ENCODE assay signal across 15 cellular contexts in the genomic region with DNA sequence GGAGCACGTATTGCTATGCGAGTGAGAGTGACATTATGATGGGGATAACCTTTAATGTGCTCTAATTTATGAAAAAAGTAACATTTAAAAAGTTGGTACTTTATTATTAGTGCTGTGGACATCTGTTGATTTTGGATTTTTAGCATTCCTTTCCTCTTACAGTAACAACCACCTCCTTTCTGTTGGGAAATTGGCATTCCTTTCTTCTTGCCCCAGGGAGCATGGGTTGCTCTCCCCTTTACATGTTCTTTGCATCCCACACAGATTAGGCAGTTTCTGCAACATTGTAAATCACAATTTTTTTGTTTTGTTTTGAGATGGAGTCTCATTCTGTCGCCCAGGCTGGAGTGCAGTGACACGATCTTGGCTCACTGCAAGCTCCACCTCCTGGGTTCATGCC.
DNase-seq lines count a peak whose midpoint lies in the region; ATAC-seq, FAIRE-seq and TF ChIP-seq lines count a peak whose summit lies in the region.
"Had no signal": no experiment of that assay in that cellular context is flagged by ENCODE, and none has a peak within 500 bp of the region (broad histone marks: within the 10 kb centered on the region; RNA-seq: fewer than 3 reads in every experiment).

No MANE protein-coding gene starts in this region.

- H3K9me3 ChIP-seq in RWPE2 (ENCODE audit: severe bottlenecking): no peaks in the 10 kb centered on the region

- H3K27ac ChIP-seq in GM23338 (ENCODE audit: low read depth) (no peak overlapping the region), RWPE2 (ENCODE audit: poor library complexity, severe bottlenecking) (peak overlapping the region; percentile 46)

- H4K20me1 ChIP-seq in GM23338 (replicated peaks; ENCODE audit: insufficient read depth): no peaks in the 10 kb centered on the region

- H3K79me2 ChIP-seq in GM23338 (replicated peaks; ENCODE audit: insufficient read depth): no peaks in the 10 kb centered on the region

- H3K4me1 ChIP-seq in GM23338 (ENCODE audit: insufficient read depth): no peaks in the 10 kb centered on the region
- H3K4me1 ChIP-seq in RWPE2 (ENCODE audit: insufficient read depth, poor library complexity, severe bottlenecking): peaks cover 15% of the 10 kb centered on the region

- no peaks in the 10 kb centered on the region; the same call in 2 of the 3 replicates for H3K4me1 Mint-ChIP-seq in GM23338
- H3K4me1 Mint-ChIP-seq in stimulated activated memory B cell treated with anti-CD40 and anti-IgM and Interleukin-4, amounts not matched to agents 10 μg/mL and 1 μg/mL and 100 μg/mL, for 72 hours: peaks cover 90% of the 10 kb centered on the region

- no peak overlapping the region for H2AFZ ChIP-seq in GM23338

- ATAC-seq in GM23338: no peak
- ATAC-seq in RWPE2 (ENCODE audit: low read depth): peak; percentile 90
- ATAC-seq in stimulated activated memory B cell treated with anti-CD40 and anti-IgM and Interleukin-4, amounts not matched to agents 10 μg/mL and 1 μg/mL and 100 μg/mL, for 72 hours: no peak
- ATAC-seq: left ventricle myocardium superior had no signal

- H3K4me3 Mint-ChIP-seq in GM23338: no peak overlapping the region
- no peak overlapping the region for H3K4me3 Mint-ChIP-seq in stimulated activated memory B cell treated with anti-CD40 and anti-IgM and Interleukin-4, amounts not matched to agents 10 μg/mL and 1 μg/mL and 100 μg/mL, for 72 hours
- H3K4me3 Mint-ChIP-seq: stimulated activated naive CD8-positive, alpha-beta T cell treated with anti-CD3 and anti-CD28 coated beads, Interleukin-15, Interleukin-2, amounts not matched to agents 100 ng/mL and 50 ng/mL, for 24 hours had no signal

- TF ChIP-seq CTCF in GM23338 (conservative IDR thresholded peaks at IDR 0.05; ENCODE audit: low read depth in 2 of 2) (no peak), RWPE2 (IDR thresholded peaks at IDR 0.05; ENCODE audit: poor library complexity, severe bottlenecking) (no peak), fibroblast of pulmonary artery (IDR thresholded peaks at IDR 0.05; ENCODE audit: low read length, missing control alignments) (no peak)

- H3K27me3 Mint-ChIP-seq in GM23338 (ENCODE audit: insufficient read depth, low read depth, poor library complexity): no peaks in the 10 kb centered on the region
- no peaks in the 10 kb centered on the region for H3K27me3 Mint-ChIP-seq in stimulated activated memory B cell treated with anti-CD40 and anti-IgM and Interleukin-4, amounts not matched to agents 10 μg/mL and 1 μg/mL and 100 μg/mL, for 72 hours
- H3K27me3 Mint-ChIP-seq: stimulated activated naive CD8-positive, alpha-beta T cell treated with anti-CD3 and anti-CD28 coated beads, Interleukin-15, Interleukin-2, amounts not matched to agents 100 ng/mL and 50 ng/mL, for 24 hours had no signal

- no peaks in the 10 kb centered on the region for H3F3A ChIP-seq in GM23338 (replicated peaks; ENCODE audit: low read depth)

- H3K27me3 ChIP-seq in GM23338 (ENCODE audit: insufficient read depth) (no peaks in the 10 kb centered on the region), RWPE2 (ENCODE audit: insufficient read depth, poor library complexity, severe bottlenecking) (no peaks in the 10 kb centered on the region)

- H3K27ac Mint-ChIP-seq in GM23338: no peak overlapping the region
- peak overlapping the region; percentile 57 for H3K27ac Mint-ChIP-seq in stimulated activated memory B cell treated with anti-CD40 and anti-IgM and Interleukin-4, amounts not matched to agents 10 μg/mL and 1 μg/mL and 100 μg/mL, for 72 hours
- H3K27ac Mint-ChIP-seq: stimulated activated naive CD8-positive, alpha-beta T cell treated with anti-CD3 and anti-CD28 coated beads, Interleukin-15, Interleukin-2, amounts not matched to agents 100 ng/mL and 50 ng/mL, for 24 hours had no signal

- no peak for FAIRE-seq in RCC 7860 (lab: Jason Lieb, UNC)
- FAIRE-seq in GM19239 (lab: Jason Lieb, UNC): no peak

- H3K4me2 ChIP-seq in GM23338: no peak overlapping the region

- peaks cover 19% of the 10 kb centered on the region; the same call in 1 of the 2 replicates for H3K9me2 ChIP-seq in GM23338 (ENCODE audit: insufficient read depth)

- DNase-seq in GM23338 (ENCODE audit: low spot score) (peak; percentile 4), RWPE2 (ENCODE audit: low spot score) (no peak), fibroblast of pulmonary artery (ENCODE audit: low read depth) (peak; percentile 55), RCC 7860 (ENCODE audit: low spot score) (no peak), GM19239 (ENCODE audit: insufficient read length, low spot score) (no peak), GM19238 (ENCODE audit: insufficient read length, low spot score) (no peak)
- DNase-seq: activated CD4-positive, alpha-beta T cell treated with anti-CD3 and anti-CD28 coated beads, Interleukin-2, amount 50 U/mL, for 1 hour; activated gamma-delta T cell treated with Interleukin-2 at 50 U/mL for 16 hours; DMS79 treated with DMSO at 0.1 percent for 48 hours; left ventricle myocardium superior; NCI-H1105; NCI-H526; stimulated activated CD4-positive, alpha-beta T cell treated with anti-CD3 and anti-CD28 coated beads, Interleukin-4, amount 100 ng/mL, for 24 hours had no signal

- H3K9me3 Mint-ChIP-seq in GM23338: peaks cover 2% of the 10 kb centered on the region; the same call in 1 of the 3 replicates
- no peaks in the 10 kb centered on the region for H3K9me3 Mint-ChIP-seq in stimulated activated memory B cell treated with anti-CD40 and anti-IgM and Interleukin-4, amounts not matched to agents 10 μg/mL and 1 μg/mL and 100 μg/mL, for 72 hours

- H3K4me3 ChIP-seq in GM23338: no peak overlapping the region
- H3K4me3 ChIP-seq in RWPE2 (ENCODE audit: severe bottlenecking): no peak overlapping the region
- no peak overlapping the region for H3K4me3 ChIP-seq in fibroblast of pulmonary artery (replicated peaks; ENCODE audit: low read depth, low read length)

- no peaks in the 10 kb centered on the region for H3K36me3 Mint-ChIP-seq in GM23338 (ENCODE audit: low read depth)
- H3K36me3 Mint-ChIP-seq in stimulated activated memory B cell treated with anti-CD40 and anti-IgM and Interleukin-4, amounts not matched to agents 10 μg/mL and 1 μg/mL and 100 μg/mL, for 72 hours: no peaks in the 10 kb centered on the region

- no peaks in the 10 kb centered on the region for H3K36me3 ChIP-seq in GM23338 (ENCODE audit: insufficient read depth)
- no peaks in the 10 kb centered on the region for H3K36me3 ChIP-seq in RWPE2 (ENCODE audit: low read depth)

TF ChIP-seq in GM23338, 12 proteins besides CTCF, POLR2A, EP300 and RAD21:
- no peak for TF ChIP-seq EZH2 (IDR thresholded peaks at IDR 0.05; ENCODE audit: low read depth, unreplicated experiment)

Comparison
In these comparisons a context has a peak if more than half of its experiments do, and no peak if none do; other contexts are left out.
1. DNase-seq: peak in GM23338 (single experiment) and fibroblast of pulmonary artery (single experiment); none in RWPE2 (single experiment), RCC 7860 (single experiment), GM19239 (single experiment) and GM19238 (single experiment).